Comparison of ENCODE assay signal across 8 cellular contexts in the genomic region with DNA sequence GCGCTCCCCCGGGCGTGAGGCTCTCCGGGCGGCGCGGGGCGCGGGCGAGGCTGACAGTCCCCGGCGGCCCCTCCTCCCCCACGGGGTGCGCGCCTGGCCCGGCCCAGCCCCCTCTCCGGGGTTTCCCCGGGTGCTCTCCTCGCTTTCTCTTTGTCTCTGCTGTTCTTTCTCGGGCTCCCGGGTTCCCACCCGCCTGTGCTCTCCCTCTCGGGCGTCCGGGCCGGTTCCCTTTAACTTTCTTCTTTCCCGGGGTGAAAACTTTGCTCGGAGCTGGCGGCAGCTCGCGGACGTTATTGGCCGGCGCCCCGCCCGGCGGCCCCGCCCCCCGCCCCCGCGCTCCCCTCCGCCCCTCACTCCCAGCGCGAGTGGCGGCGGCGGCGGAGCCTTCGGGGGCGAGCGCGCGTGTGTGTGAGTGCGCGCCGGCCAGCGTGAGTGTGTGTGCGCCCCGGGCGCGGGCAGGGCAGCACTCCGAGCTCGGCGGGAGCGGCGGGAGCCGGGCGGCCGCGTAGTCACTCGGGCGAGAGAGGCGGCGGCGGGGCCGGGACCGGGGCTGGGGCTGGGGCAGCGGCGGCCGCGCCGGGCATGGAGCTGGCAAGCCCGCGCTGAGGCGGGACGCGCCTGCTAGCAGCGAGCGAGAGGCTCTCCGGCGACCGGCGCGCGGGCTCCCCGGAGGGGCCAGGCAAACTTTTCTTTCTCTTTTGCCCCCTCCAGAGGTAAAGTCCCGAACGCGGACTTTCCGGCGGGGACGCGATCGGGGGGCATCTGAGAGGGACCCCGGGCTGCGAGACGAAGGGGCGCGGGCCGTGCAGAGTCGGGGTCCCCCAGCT. TPM values are rescaled to one million over a fixed set of nuclear protein-coding genes. Genes with fewer than 3 reads are reported as not detected.
DNase-seq lines count a peak whose midpoint lies in the region; ATAC-seq and TF ChIP-seq lines count a peak whose summit lies in the region.

Gene NTN1, plus strand, starts transcription at position 353 of the 827 bp plus-strand sequence. CDS start 864 bp downstream, outside the sequence.

- ATAC-seq in GM21447 (IDR thresholded peaks at IDR 0.05; ENCODE audit: unreplicated experiment), result peak; percentile 63

- H3K4me3 Mint-ChIP-seq in nephron, result peak within 1 kb of the TSS; percentile 81 to 85 (median 82)

- H3K9ac ChIP-seq in BLaER1 treated with 17β-estradiol and CSF1 and Interleukin-3, amounts not matched to agents 10 nM and 100 nM, result peak within 1 kb of the TSS; percentile 58 to 77 (median 69); a peak in 21 of 22 replicates
- no peak within 1 kb of the TSS for H3K9ac ChIP-seq in fibroblast of lung (ENCODE audit: insufficient read depth, low read length)

- peaks cover 0 to 11% (median 8%) of the 10 kb centered on the region in 11 experiments; a peak in 13 of 22 replicates for H3K9me3 ChIP-seq in BLaER1 treated with 17β-estradiol and CSF1 and Interleukin-3, amounts not matched to agents 10 nM and 100 nM (replicated peaks in 1 of 11)
- no peaks in the 10 kb centered on the region for H3K9me3 ChIP-seq in fibroblast of lung (ENCODE audit: control insufficient read depth, insufficient read depth, low read depth, low read length)

- no peak within 1 kb of the TSS for H3K27ac Mint-ChIP-seq in nephron

- H3K4me2 ChIP-seq in BLaER1 treated with 17β-estradiol and CSF1 and Interleukin-3, amounts not matched to agents 10 nM and 100 nM, result peak within 1 kb of the TSS; percentile 91 to 100 (median 99)
- H3K4me2 ChIP-seq in fibroblast of lung (ENCODE audit: extremely low read depth, insufficient read depth, low read length), result peak within 1 kb of the TSS; percentile 92

- peaks cover 60% of the 10 kb centered on the region for H3K27me3 Mint-ChIP-seq in nephron (ENCODE audit: low read depth)

- peaks cover 0 to 39% (median 20%) of the 10 kb centered on the region in 11 experiments; a peak in 17 of 22 replicates for H4K20me1 ChIP-seq in BLaER1 treated with 17β-estradiol and CSF1 and Interleukin-3, amounts not matched to agents 10 nM and 100 nM
- no peaks in the 10 kb centered on the region for H4K20me1 ChIP-seq in fibroblast of lung (ENCODE audit: control insufficient read depth, extremely low read depth, insufficient read depth, low read length)

- H3K4me3 ChIP-seq in BLaER1 treated with 17β-estradiol and CSF1 and Interleukin-3, amounts not matched to agents 10 nM and 100 nM, result peak within 1 kb of the TSS; percentile 69 to 84 (median 75)
- H3K4me3 ChIP-seq in NB4 (ENCODE audit: low read depth, low read length), result no peak within 1 kb of the TSS
- H3K4me3 ChIP-seq in fibroblast of lung (replicated peaks in 1 of 4; ENCODE audit: control extremely low read depth in 1 of 4, insufficient read depth in 1 of 4, low read depth in 3 of 4, low read length in 4 of 4), result peak within 1 kb of the TSS in 3 of 4 experiments; percentile 31 to 57 (median 34)

- no peaks in the 10 kb centered on the region for H3K36me3 ChIP-seq in BLaER1 treated with 17β-estradiol and CSF1 and Interleukin-3, amounts not matched to agents 10 nM and 100 nM
- H3K36me3 ChIP-seq in fibroblast of lung (ENCODE audit: control insufficient read depth, insufficient read depth, low read length), result no peaks in the 10 kb centered on the region

- H3K27me3 ChIP-seq in BLaER1 treated with 17β-estradiol and CSF1 and Interleukin-3, amounts not matched to agents 10 nM and 100 nM, result peaks cover 87 to 99% (median 96%) of the 10 kb centered on the region in 11 experiments
- peaks cover 36% of the 10 kb centered on the region for H3K27me3 ChIP-seq in fibroblast of lung (ENCODE audit: control insufficient read depth, insufficient read depth, low read length)

- peaks cover 13% of the 10 kb centered on the region for H3K4me1 Mint-ChIP-seq in nephron

- no peak within 1 kb of the TSS for H2AFZ ChIP-seq in fibroblast of lung (ENCODE audit: low read length)

- no peaks in the 10 kb centered on the region for H3K36me3 Mint-ChIP-seq in nephron (ENCODE audit: low read depth)

- TF ChIP-seq CTCF in NB4 (IDR thresholded peaks at IDR 0.05; ENCODE audit: low read depth, low read length), result no peak
- no peak for TF ChIP-seq CTCF in fibroblast of lung (conservative IDR thresholded peaks at IDR 0.05 in 1 of 2, IDR thresholded peaks at IDR 0.05 in 1 of 2; ENCODE audit: low read depth in 1 of 2, low read length in 2 of 2)
- no peak for TF ChIP-seq CTCF in nephron (IDR thresholded peaks at IDR 0.05; ENCODE audit: unreplicated experiment in 3 of 3)

- peaks cover 15 to 36% (median 25%) of the 10 kb centered on the region in 10 experiments; a peak in 19 of 20 replicates for H3K4me1 ChIP-seq in BLaER1 treated with 17β-estradiol and CSF1 and Interleukin-3, amounts not matched to agents 10 nM and 100 nM
- H3K4me1 ChIP-seq in fibroblast of lung (ENCODE audit: control insufficient read depth, extremely low read depth, insufficient read depth, low read length), result no peaks in the 10 kb centered on the region

- no peaks in the 10 kb centered on the region for H3K79me2 ChIP-seq in fibroblast of lung (ENCODE audit: control insufficient read depth, insufficient read depth, low read length)

- DNase-seq in NB4 (ENCODE audit: low read depth) (peak; percentile 46), fibroblast of lung (ENCODE audit: low read depth in 2 of 2) (peak; percentile 11 to 50), stromal cell of bone marrow (ENCODE audit: low read depth) (peak; percentile 4), NCI-H524 treated with DMSO at 0.1 percent for 48 hours (lab: John Stamatoyannopoulos, UW) (no peak)
- DNase-seq in activated T-cell treated with anti-CD3 and anti-CD28 coated beads, Interleukin-2, amount 50 U/mL, for 1 hour, result peak; percentile 64

- TF ChIP-seq POLR2A in NB4 (IDR thresholded peaks at IDR 0.05; ENCODE audit: extremely low read depth, insufficient read length), result no peak

- H3K27ac ChIP-seq in BLaER1 treated with 17β-estradiol and CSF1 and Interleukin-3, amounts not matched to agents 10 nM and 100 nM, result peak within 1 kb of the TSS in 3 of 11 experiments; percentile 4 to 16 (median 11); a peak in 3 of 22 replicates
- H3K27ac ChIP-seq in fibroblast of lung (ENCODE audit: insufficient read depth, low read length), result no peak within 1 kb of the TSS

- H3K9me3 Mint-ChIP-seq in nephron, result no peaks in the 10 kb centered on the region

RNA-seq across cellular contexts. Expression of gene NTN1, which starts in this region (rescaled TPM):
- total RNA-seq in fibroblast of lung, result 0.51 and 3.1 TPM in 2 replicates
- polyA plus RNA-seq in fibroblast of lung, result 0.15 and 0.17 TPM in 2 replicates
- 0.23 and 0.28 TPM in 2 replicates for polyA plus RNA-seq in fibroblast of lung (2012)
- polyA minus RNA-seq in fibroblast of lung (ENCODE audit: low replicate concordance), result 0.11 and 0.12 TPM in 2 replicates
